8 cellular contexts compared by ENCODE assay signal in genomic region chr6:149716181-149716580, GRCh38. TPM values are rescaled to one million over a fixed set of nuclear protein-coding genes. Genes with fewer than 3 reads are reported as not detected.
DNase-seq lines count a peak whose midpoint lies in the region; ATAC-seq and TF ChIP-seq lines count a peak whose summit lies in the region.

No MANE protein-coding gene starts in this region.

- no peak for TF ChIP-seq RAD21 in neural cell (conservative IDR thresholded peaks at IDR 0.05)

- no peaks in the 10 kb centered on the region for H3F3A ChIP-seq in Loucy (ENCODE audit: low read depth)
- H3F3A ChIP-seq in neural cell (ENCODE audit: insufficient read depth, low read length, poor library complexity, severe bottlenecking), result peaks cover 4% of the 10 kb centered on the region

- peaks cover 58% of the 10 kb centered on the region for H4K20me1 ChIP-seq in Loucy (ENCODE audit: insufficient read depth, low read length, poor library complexity, severe bottlenecking)
- no peaks in the 10 kb centered on the region for H4K20me1 ChIP-seq in neural cell (ENCODE audit: insufficient read depth)

- no peak overlapping the region for H3K27ac ChIP-seq in neural cell (ENCODE audit: low read length)

- H3K9ac ChIP-seq in Loucy (ENCODE audit: low read depth, low read length, poor library complexity, severe bottlenecking) (peak overlapping the region; percentile 91), neural cell (ENCODE audit: low read length) (peak overlapping the region; percentile 99)

- peaks cover 30% of the 10 kb centered on the region for H3K4me1 ChIP-seq in Loucy (ENCODE audit: insufficient read depth, low read length, poor library complexity, severe bottlenecking)

- H3K4me2 ChIP-seq in Loucy (ENCODE audit: low read depth, low read length, poor library complexity, severe bottlenecking) (peak overlapping the region; percentile 93), neural cell (ENCODE audit: low read length) (peak overlapping the region; percentile 59)

- H3K79me2 ChIP-seq in Loucy (ENCODE audit: insufficient read depth, low read length) (peaks cover 80% of the 10 kb centered on the region), neural cell (replicated peaks; ENCODE audit: insufficient read depth, low read length) (peaks cover 65% of the 10 kb centered on the region)

- no peaks in the 10 kb centered on the region for H3K9me3 ChIP-seq in Loucy (ENCODE audit: insufficient read depth, low read depth, low read length)
- no peaks in the 10 kb centered on the region for H3K9me3 ChIP-seq in neural cell (ENCODE audit: low read length)

- TF ChIP-seq CTCF in Loucy (conservative IDR thresholded peaks at IDR 0.05; ENCODE audit: low read length) (no peak), neural cell (IDR thresholded peaks at IDR 0.05; ENCODE audit: poor library complexity, severe bottlenecking) (no peak)

- H3K36me3 ChIP-seq in Loucy (ENCODE audit: insufficient read depth, low read length), result no peaks in the 10 kb centered on the region
- H3K36me3 ChIP-seq in neural cell (ENCODE audit: insufficient read depth, low read length), result no peaks in the 10 kb centered on the region

- H2AFZ ChIP-seq in Loucy (ENCODE audit: low read length), result no peak overlapping the region
- no peak overlapping the region for H2AFZ ChIP-seq in neural cell (ENCODE audit: low read depth, low read length)

- H3K4me3 ChIP-seq in Loucy (ENCODE audit: low read length, poor library complexity, severe bottlenecking) (peak overlapping the region; percentile 81), neural cell (ENCODE audit: low read length) (peak overlapping the region; percentile 92)

- DNase-seq in CD1c-positive myeloid dendritic cell (ENCODE audit: extremely low spot score), result peak; percentile 12
- peak; percentile 16 for DNase-seq in dermis blood vessel endothelial cell
- DNase-seq in NCI-H128 (lab: John Stamatoyannopoulos, UW; ENCODE audit: unreplicated experiment), result no peak
- DNase-seq in central memory CD4-positive, alpha-beta T cell, result no peak
- DNase-seq in NCI-H2081 treated with DMSO at 0.1 percent for 48 hours (lab: John Stamatoyannopoulos, UW), result no peak

- no peak for TF ChIP-seq EP300 in neural cell (conservative IDR thresholded peaks at IDR 0.05; ENCODE audit: poor library complexity, severe bottlenecking)

- no peak for ATAC-seq in HG03457 (IDR thresholded peaks at IDR 0.05; ENCODE audit: unreplicated experiment)

- H3K27me3 ChIP-seq in Loucy (ENCODE audit: insufficient read depth, low read length, poor library complexity, severe bottlenecking) (no peaks in the 10 kb centered on the region), neural cell (ENCODE audit: insufficient read depth, low read depth, low read length) (no peaks in the 10 kb centered on the region)

- H3K9me2 ChIP-seq in Loucy (replicated peaks; ENCODE audit: low read depth, low read length) (no peaks in the 10 kb centered on the region), neural cell (ENCODE audit: insufficient read depth, low read length) (no peaks in the 10 kb centered on the region)

TF ChIP-seq in neural cell, 6 proteins besides CTCF, POLR2A, EP300 and RAD21:
- TF ChIP-seq EZH2 (IDR thresholded peaks at IDR 0.05; ENCODE audit: borderline replicate concordance, insufficient read depth, low read length, poor library complexity, severe bottlenecking) (no peak), SMC3 (conservative IDR thresholded peaks at IDR 0.05; ENCODE audit: poor library complexity) (no peak), MXI1 (conservative IDR thresholded peaks at IDR 0.05; ENCODE audit: poor library complexity, severe bottlenecking) (no peak), POLR2AphosphoS5 (IDR thresholded peaks at IDR 0.05) (no peak), TAF1 (IDR thresholded peaks at IDR 0.05; ENCODE audit: low read depth) (no peak)
- TF ChIP-seq, protein P1, sequence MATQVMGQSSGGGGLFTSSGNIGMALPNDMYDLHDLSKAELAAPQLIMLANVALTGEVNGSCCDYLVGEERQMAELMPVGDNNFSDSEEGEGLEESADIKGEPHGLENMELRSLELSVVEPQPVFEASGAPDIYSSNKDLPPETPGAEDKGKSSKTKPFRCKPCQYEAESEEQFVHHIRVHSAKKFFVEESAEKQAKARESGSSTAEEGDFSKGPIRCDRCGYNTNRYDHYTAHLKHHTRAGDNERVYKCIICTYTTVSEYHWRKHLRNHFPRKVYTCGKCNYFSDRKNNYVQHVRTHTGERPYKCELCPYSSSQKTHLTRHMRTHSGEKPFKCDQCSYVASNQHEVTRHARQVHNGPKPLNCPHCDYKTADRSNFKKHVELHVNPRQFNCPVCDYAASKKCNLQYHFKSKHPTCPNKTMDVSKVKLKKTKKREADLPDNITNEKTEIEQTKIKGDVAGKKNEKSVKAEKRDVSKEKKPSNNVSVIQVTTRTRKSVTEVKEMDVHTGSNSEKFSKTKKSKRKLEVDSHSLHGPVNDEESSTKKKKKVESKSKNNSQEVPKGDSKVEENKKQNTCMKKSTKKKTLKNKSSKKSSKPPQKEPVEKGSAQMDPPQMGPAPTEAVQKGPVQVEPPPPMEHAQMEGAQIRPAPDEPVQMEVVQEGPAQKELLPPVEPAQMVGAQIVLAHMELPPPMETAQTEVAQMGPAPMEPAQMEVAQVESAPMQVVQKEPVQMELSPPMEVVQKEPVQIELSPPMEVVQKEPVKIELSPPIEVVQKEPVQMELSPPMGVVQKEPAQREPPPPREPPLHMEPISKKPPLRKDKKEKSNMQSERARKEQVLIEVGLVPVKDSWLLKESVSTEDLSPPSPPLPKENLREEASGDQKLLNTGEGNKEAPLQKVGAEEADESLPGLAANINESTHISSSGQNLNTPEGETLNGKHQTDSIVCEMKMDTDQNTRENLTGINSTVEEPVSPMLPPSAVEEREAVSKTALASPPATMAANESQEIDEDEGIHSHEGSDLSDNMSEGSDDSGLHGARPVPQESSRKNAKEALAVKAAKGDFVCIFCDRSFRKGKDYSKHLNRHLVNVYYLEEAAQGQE (IDR thresholded peaks at IDR 0.05; ENCODE audit: borderline replicate concordance), result no peak
TF ChIP-seq in neural cell: peak in this region for 0.

RNA-seq across cellular contexts. Expression of gene LATS1, which starts 1.7 kb away (rescaled TPM):
- total RNA-seq in dermis blood vessel endothelial cell, result 9.9 and 13.1 TPM in 2 replicates
- 12.8 and 12.9 TPM in 2 replicates for polyA plus RNA-seq in neural cell
- 37.5 and 47.5 TPM in 2 replicates for polyA minus RNA-seq in neural cell

RNA-seq across cellular contexts. Expression of gene NUP43, which starts 30.1 kb away (rescaled TPM):
- total RNA-seq in dermis blood vessel endothelial cell, result 29.3 and 31.0 TPM in 2 replicates
- polyA plus RNA-seq in neural cell, result 20.9 and 26.9 TPM in 2 replicates
- 24.3 and 34.6 TPM in 2 replicates for polyA minus RNA-seq in neural cell

RNA-seq across cellular contexts. Expression of gene PCMT1, which starts 33.4 kb away (rescaled TPM):
- 132 and 137 TPM in 2 replicates for total RNA-seq in dermis blood vessel endothelial cell
- 384 and 400 TPM in 2 replicates for polyA plus RNA-seq in neural cell
- polyA minus RNA-seq in neural cell, result 264 and 267 TPM in 2 replicates

Comparison
In these comparisons a context has a peak if more than half of its experiments do, and no peak if none do; other contexts are left out.
1. DNase-seq: peak in CD1c-positive myeloid dendritic cell (single experiment) and dermis blood vessel endothelial cell (single experiment); none in NCI-H128 (single experiment), central memory CD4-positive, alpha-beta T cell (single experiment) and NCI-H2081 treated with DMSO at 0.1 percent for 48 hours (single experiment).